10 cellular contexts compared by ENCODE assay signal in genomic region chr6:5083813-5084191, GRCh38. TPM values are rescaled to one million over a fixed set of nuclear protein-coding genes. Genes with fewer than 3 reads are reported as not detected.
DNase-seq lines count a peak whose midpoint lies in the region; ATAC-seq and TF ChIP-seq lines count a peak whose summit lies in the region.
"Had no signal": no experiment of that assay in that cellular context is flagged by ENCODE, and none has a peak within 500 bp of the region (broad histone marks: within the 10 kb centered on the region; RNA-seq: fewer than 3 reads in every experiment).

No MANE protein-coding gene starts in this region.

- H3K36me3 Mint-ChIP-seq in activated T-cell treated with anti-CD3 and anti-CD28 coated beads, Interleukin-2, amount 50 U/mL, for 24 hours (ENCODE audit: low read depth): no peaks in the 10 kb centered on the region
- no peaks in the 10 kb centered on the region for H3K36me3 Mint-ChIP-seq in memory B cell

- intact Hi-C loops in adrenal gland (cut with DNase I): no loop called here

- peaks cover 26 to 46% of the 10 kb centered on the region in 2 donors for H3K4me1 ChIP-seq in adrenal gland (replicated peaks in 1 of 2)
- peaks cover 5 to 23% of the 10 kb centered on the region in 2 donors for H3K4me1 ChIP-seq in thoracic aorta (ENCODE audit: control insufficient read depth in 1 of 2, low read depth in 2 of 2)

- ATAC-seq in memory B cell (ENCODE audit: low read depth) (no peak), thoracic aorta (ENCODE audit: insufficient number of reproducible peaks, low FRiP score, low read depth) (no peak)

- peak overlapping the region; percentile 87 to 98 (median 92) for H3K27ac ChIP-seq in adrenal gland
- peak overlapping the region; percentile 78 to 85 for H3K27ac ChIP-seq in thoracic aorta

- no peaks in the 10 kb centered on the region for H3K27me3 ChIP-seq in adrenal gland
- no peaks in the 10 kb centered on the region for H3K27me3 ChIP-seq in thoracic aorta (replicated peaks; ENCODE audit: insufficient read depth)

- TF ChIP-seq CTCF in adrenal gland (IDR thresholded peaks at IDR 0.05) (no peak), thoracic aorta (IDR thresholded peaks at IDR 0.05) (no peak)

- no peak overlapping the region for H3K27ac Mint-ChIP-seq in activated T-cell treated with anti-CD3 and anti-CD28 coated beads, Interleukin-2, amount 50 U/mL, for 24 hours
- no peak overlapping the region for H3K27ac Mint-ChIP-seq in memory B cell

- H3K4me1 Mint-ChIP-seq in activated T-cell treated with anti-CD3 and anti-CD28 coated beads, Interleukin-2, amount 50 U/mL, for 24 hours (ENCODE audit: low read depth): peaks cover 9% of the 10 kb centered on the region
- peaks cover 2% of the 10 kb centered on the region for H3K4me1 Mint-ChIP-seq in memory B cell

- H3K4me3 ChIP-seq in adrenal gland: peak overlapping the region in 1 of 4 donors; percentile 75
- H3K4me3 ChIP-seq in thoracic aorta: peak overlapping the region; percentile 89

- 78 to 82% (median 81%) methylated on average over 10 of the region's 10 CpGs for WGBS in adrenal gland, 4 donors

- H3K9me3 ChIP-seq in adrenal gland (replicated peaks in 1 of 3) (no peaks in the 10 kb centered on the region), thoracic aorta (no peaks in the 10 kb centered on the region)

- peaks cover 65% of the 10 kb centered on the region for H3K27me3 Mint-ChIP-seq in activated T-cell treated with anti-CD3 and anti-CD28 coated beads, Interleukin-2, amount 50 U/mL, for 24 hours
- peaks cover 12% of the 10 kb centered on the region for H3K27me3 Mint-ChIP-seq in memory B cell

- no peak for DNase-seq in activated T-cell treated with anti-CD3 and anti-CD28 coated beads, Interleukin-2, amount 50 U/mL, for 24 hours
- DNase-seq in activated T-cell treated with anti-CD3 and anti-CD28 coated beads, Interleukin-2, amount 50 U/mL, for 48 hours: no peak
- no peak for DNase-seq in adrenal gland
- no peak for DNase-seq in memory B cell (ENCODE audit: low spot score in 2 of 2)
- no peak for DNase-seq in thoracic aorta (ENCODE audit: low spot score)
- DNase-seq in activated effector memory CD4-positive, alpha-beta T cell treated with Interleukin-2 at 50 U/mL for 16 hours: no peak
- DNase-seq in activated CD4-positive, CD25-positive, alpha-beta regulatory T cell (lab: John Stamatoyannopoulos, UW): no peak
- no peak for DNase-seq in stimulated activated CD4-positive, alpha-beta T cell treated with anti-CD3 and anti-CD28 coated beads, Interleukin-15, amount 100 ng/mL, for 24 hours
- DNase-seq: activated gamma-delta T cell treated with Interleukin-2 at 50 U/mL for 16 hours, T1000 had no signal

- TF ChIP-seq POLR2A in adrenal gland (IDR thresholded peaks at IDR 0.05): no peak

- H3K36me3 ChIP-seq in adrenal gland (replicated peaks in 1 of 2) (no peaks in the 10 kb centered on the region), thoracic aorta (no peaks in the 10 kb centered on the region)

- peak overlapping the region; percentile 15 for H3K4me3 Mint-ChIP-seq in activated T-cell treated with anti-CD3 and anti-CD28 coated beads, Interleukin-2, amount 50 U/mL, for 24 hours
- peak overlapping the region; percentile 83 for H3K4me3 Mint-ChIP-seq in memory B cell

- H3K9me3 Mint-ChIP-seq in activated T-cell treated with anti-CD3 and anti-CD28 coated beads, Interleukin-2, amount 50 U/mL, for 24 hours: no peaks in the 10 kb centered on the region
- no peaks in the 10 kb centered on the region for H3K9me3 Mint-ChIP-seq in memory B cell

RNA-seq across cellular contexts. Expression of gene PPP1R3G, which starts 1.3 kb away (rescaled TPM):
- total RNA-seq in adrenal gland: 10 to 100 TPM in 5 of 8 donors, 1 to 10 TPM in 3; 2.3 to 17.1 (median 14.2) TPM
- 1 to 10 TPM; 1.2 to 2.1 (median 1.6) TPM for polyA plus RNA-seq in adrenal gland
- total RNA-seq in thoracic aorta: 1 to 10 TPM; 3.7 to 7.3 TPM
